Comparison of ENCODE assay signal across 8 cellular contexts in genomic region chr13:67230243-67230773, GRCh38. TPM values are rescaled to one million over a fixed set of nuclear protein-coding genes. Genes with fewer than 3 reads are reported as not detected.
DNase-seq lines count a peak whose midpoint lies in the region; ATAC-seq and TF ChIP-seq lines count a peak whose summit lies in the region.

Gene PCDH9, minus strand, starts transcription at chr13:67230336. Its CDS starts 1,896 bp downstream, at chr13:67228440.

- intact Hi-C loops in right lobe of liver (cut with DNase I), result no loop called here

- no peaks in the 10 kb centered on the region for H3K9me3 ChIP-seq in duodenal mucosa (ENCODE audit: control insufficient read depth in 1 of 2, low read length in 2 of 2)
- no peaks in the 10 kb centered on the region for H3K9me3 ChIP-seq in right lobe of liver

- no peak for TF ChIP-seq CTCF in right lobe of liver (IDR thresholded peaks at IDR 0.05)

- WGBS in right lobe of liver (ENCODE audit: insufficient coverage, low coverage, low lambda C conversion rate, missing lambda C conversion rate), result 3% methylated on average over 12 of the region's 52 CpGs

- H3K4me1 ChIP-seq in duodenal mucosa (ENCODE audit: control insufficient read depth in 1 of 2, insufficient read depth in 2 of 2, low read length in 2 of 2) (peaks cover 0 to 6% of the 10 kb centered on the region in 2 donors), right lobe of liver (peaks cover 0 to 5% (median 0%) of the 10 kb centered on the region in 4 donors)

- H3K4me3 ChIP-seq in duodenal mucosa (ENCODE audit: low read depth in 1 of 2, low read length in 2 of 2) (peak within 1 kb of the TSS; percentile 85 to 89), right lobe of liver (peak within 1 kb of the TSS; percentile 66 to 75 (median 69))

- ATAC-seq in HG03442 (IDR thresholded peaks at IDR 0.05; ENCODE audit: unreplicated experiment), result peak; percentile 97
- ATAC-seq in right lobe of liver, result peak; percentile 96 to 98 (median 98)

- no peaks in the 10 kb centered on the region for H3K36me3 ChIP-seq in duodenal mucosa (ENCODE audit: control insufficient read depth in 1 of 2, insufficient read depth in 2 of 2, low read length in 2 of 2)
- H3K36me3 ChIP-seq in right lobe of liver, result no peaks in the 10 kb centered on the region

- H3K27ac ChIP-seq in duodenal mucosa (ENCODE audit: low read depth, low read length), result peak within 1 kb of the TSS; percentile 63
- H3K27ac ChIP-seq in right lobe of liver, result peak within 1 kb of the TSS; percentile 61 to 80 (median 67)

- peaks cover 9 to 24% of the 10 kb centered on the region in 2 donors for H3K27me3 ChIP-seq in duodenal mucosa (ENCODE audit: control insufficient read depth in 1 of 2, insufficient read depth in 2 of 2, low read length in 2 of 2)
- H3K27me3 ChIP-seq in right lobe of liver, result no peaks in the 10 kb centered on the region

- H3K9ac ChIP-seq in duodenal mucosa (ENCODE audit: low read depth in 1 of 2, low read length in 2 of 2), result peak within 1 kb of the TSS; percentile 33 to 48

- DNase-seq in Ammon's horn (ENCODE audit: low spot score), result peak; percentile 99
- peak; percentile 31 for DNase-seq in GM19240 (ENCODE audit: insufficient read length, low spot score)
- DNase-seq in NCI-H524 treated with DMSO at 0.1 percent for 48 hours (lab: John Stamatoyannopoulos, UW), result peak; percentile 83
- peak; percentile 87 to 89 for DNase-seq in activated CD4-positive, alpha-beta T cell treated with anti-CD3 and anti-CD28 coated beads, Interleukin-2, amount 50 U/mL, for 48 hours
- DNase-seq in right lobe of liver, result peak; percentile 93 to 94 (median 93)
- DNase-seq in stimulated activated CD4-positive, alpha-beta T cell treated with anti-CD3 and anti-CD28 coated beads, Interleukin-4, amount 100 ng/mL, for 24 hours, result peak; percentile 88

- peak; percentile 90 for TF ChIP-seq POLR2A in right lobe of liver (IDR thresholded peaks at IDR 0.05)

RNA-seq across cellular contexts. Expression of gene PCDH9, which starts in this region (rescaled TPM):
- 1 to 10 TPM; 1.6 to 3.9 (median 3.1) TPM for total RNA-seq in right lobe of liver

Comparison
In these comparisons a context has a peak if more than half of its experiments do, and no peak if none do; other contexts are left out.
1. Peak in every context shown above with its lines: DNase-seq, ATAC-seq, H3K4me3 ChIP-seq and H3K27ac ChIP-seq.
2. DNase-seq: peak in every context shown above with its lines; median percentile 99 in Ammon's horn; 93 in right lobe of liver; 88 in activated CD4-positive, alpha-beta T cell treated with anti-CD3 and anti-CD28 coated beads, Interleukin-2, amount 50 U/mL, for 48 hours; 88 in stimulated activated CD4-positive, alpha-beta T cell treated with anti-CD3 and anti-CD28 coated beads, Interleukin-4, amount 100 ng/mL, for 24 hours; 83 in NCI-H524 treated with DMSO at 0.1 percent for 48 hours; 31 in GM19240.